22 cellular contexts compared by ENCODE assay signal in genomic region chr16:12160815-12161550, GRCh38.
DNase-seq lines count a peak whose midpoint lies in the region; ATAC-seq, FAIRE-seq and TF ChIP-seq lines count a peak whose summit lies in the region.
"Had no signal": no experiment of that assay in that cellular context is flagged by ENCODE, and none has a peak within 500 bp of the region (broad histone marks: within the 10 kb centered on the region; RNA-seq: fewer than 3 reads in every experiment).

No MANE protein-coding gene starts in this region.

- H3K27ac ChIP-seq in HepG2 (ENCODE audit: extremely low read length, insufficient read depth, low read length) (no peak overlapping the region), right lobe of liver (no peak overlapping the region), OCI-LY3 (ENCODE audit: low read length) (no peak overlapping the region)
- H3K27ac ChIP-seq: esophagus squamous epithelium, HL-60, neutrophil had no signal

- POLR2A ChIA-PET in HepG2 (lab: Yijun Ruan, JAX) = no interaction called here
- POLR2A ChIA-PET in activated CD4-positive, alpha-beta T cell treated with anti-CD3 and anti-CD28 coated beads, Interleukin-2, amount 10 ng/mL, durations not matched to agents 7 days and 5 days (lab: Charles Lee) = no interaction called here

- H3K4me1 Mint-ChIP-seq in stimulated activated memory B cell treated with anti-CD40 and anti-IgM and Interleukin-4, amounts not matched to agents 10 μg/mL and 1 μg/mL and 100 μg/mL, for 72 hours = peaks cover 42% of the 10 kb centered on the region
- peaks cover 2% of the 10 kb centered on the region for H3K4me1 Mint-ChIP-seq in activated CD4-positive, alpha-beta T cell treated with anti-CD3 and anti-CD28 coated beads, Interleukin-2, amount 10 ng/mL, durations not matched to agents 7 days and 5 days

- H3K36me3 ChIP-seq in HepG2 (replicated peaks in 1 of 2; ENCODE audit: control insufficient read depth in 1 of 2, insufficient read depth in 2 of 2, low read length in 2 of 2) = no peaks in the 10 kb centered on the region
- H3K36me3 ChIP-seq in right lobe of liver = no peaks in the 10 kb centered on the region
- peaks cover 4% of the 10 kb centered on the region for H3K36me3 ChIP-seq in OCI-LY3 (replicated peaks; ENCODE audit: low read depth, low read length)
- H3K36me3 ChIP-seq: neutrophil, upper lobe of left lung had no signal

- DNase-seq in HepG2 (ENCODE audit: low spot score) = no peak
- DNase-seq in right lobe of liver = no peak
- DNase-seq in superior temporal gyrus (ENCODE audit: extremely low spot score) = no peak
- no peak for DNase-seq in activated CD4-positive, alpha-beta T cell treated with anti-CD3 and anti-CD28 coated beads, Interleukin-2, amount 10 ng/mL, durations not matched to agents 7 days and 5 days
- DNase-seq in NCI-H1105 (lab: John Stamatoyannopoulos, UW) = no peak
- DNase-seq: CD4-positive, CD25-positive, alpha-beta regulatory T cell; DMS153; effector CD4-positive, alpha-beta T cell; esophagus squamous epithelium; glutamatergic neuron; left ventricle myocardium superior; NCI-H69; OCI-M1; SHP77 treated with DMSO at 0.1 percent for 48 hours; stomach; upper lobe of left lung had no signal

- H3K79me2 ChIP-seq in HepG2 (ENCODE audit: insufficient read depth, low read length) (no peaks in the 10 kb centered on the region), OCI-LY3 (ENCODE audit: low read length) (no peaks in the 10 kb centered on the region)

- no peak for TF ChIP-seq RAD21 in HepG2 (CRISPR knock-in tag; IDR thresholded peaks at IDR 0.05)

- H3K9me3 ChIP-seq in HepG2 (ENCODE audit: low read length) = no peaks in the 10 kb centered on the region
- no peaks in the 10 kb centered on the region for H3K9me3 ChIP-seq in right lobe of liver
- H3K9me3 ChIP-seq in OCI-LY3 (ENCODE audit: insufficient read depth, low read length) = no peaks in the 10 kb centered on the region
- H3K9me3 ChIP-seq: esophagus squamous epithelium, neutrophil, stomach, upper lobe of left lung had no signal

- WGBS in HepG2 (ENCODE audit: low lambda C conversion rate) = 85% methylated on average over 16 of the region's 16 CpGs
- WGBS in right lobe of liver (ENCODE audit: insufficient coverage, low coverage, low lambda C conversion rate, missing lambda C conversion rate) = 74% methylated on average over 11 of the region's 16 CpGs

- no peak for TF ChIP-seq EP300 in HepG2 (IDR thresholded peaks at IDR 0.05; ENCODE audit: low read depth in 2 of 2, low read length in 2 of 2)
- no peak for TF ChIP-seq EP300 in HepG2 (CRISPR knock-in tag; IDR thresholded peaks at IDR 0.05; ENCODE audit: borderline replicate concordance)

- peaks cover 6% of the 10 kb centered on the region for H3K9me3 Mint-ChIP-seq in stimulated activated memory B cell treated with anti-CD40 and anti-IgM and Interleukin-4, amounts not matched to agents 10 μg/mL and 1 μg/mL and 100 μg/mL, for 72 hours
- H3K9me3 Mint-ChIP-seq in activated CD4-positive, alpha-beta T cell treated with anti-CD3 and anti-CD28 coated beads, Interleukin-2, amount 10 ng/mL, durations not matched to agents 7 days and 5 days = no peaks in the 10 kb centered on the region
- H3K9me3 Mint-ChIP-seq: central memory CD8-positive, alpha-beta T cell had no signal

- no peaks in the 10 kb centered on the region; the same call in 1 of the 2 replicates for H3K4me1 ChIP-seq in HepG2 (ENCODE audit: insufficient read depth, low read length)
- peaks cover 0 to 13% (median 8%) of the 10 kb centered on the region in 4 donors for H3K4me1 ChIP-seq in right lobe of liver
- peaks cover 30% of the 10 kb centered on the region for H3K4me1 ChIP-seq in OCI-LY3 (ENCODE audit: low read length)

- H3K4me2 ChIP-seq in HepG2 (ENCODE audit: low read depth, low read length) = no peak overlapping the region
- H3K4me2 ChIP-seq in OCI-LY3 (ENCODE audit: low read length) = peak overlapping the region; percentile 68

- H3K27ac Mint-ChIP-seq in stimulated activated memory B cell treated with anti-CD40 and anti-IgM and Interleukin-4, amounts not matched to agents 10 μg/mL and 1 μg/mL and 100 μg/mL, for 72 hours = no peak overlapping the region
- no peak overlapping the region for H3K27ac Mint-ChIP-seq in activated CD4-positive, alpha-beta T cell treated with anti-CD3 and anti-CD28 coated beads, Interleukin-2, amount 10 ng/mL, durations not matched to agents 7 days and 5 days
- H3K27ac Mint-ChIP-seq: CD4-positive, CD25-positive, alpha-beta regulatory T cell had no signal

- TF ChIP-seq CTCF in HepG2 (CRISPR knock-in tag; IDR thresholded peaks at IDR 0.05) = no peak
- no peak for TF ChIP-seq CTCF in right lobe of liver (IDR thresholded peaks at IDR 0.05)
- TF ChIP-seq CTCF in OCI-LY3 (IDR thresholded peaks at IDR 0.05; ENCODE audit: low read depth, low read length) = no peak

- no peak overlapping the region for H3K4me3 ChIP-seq in HepG2 (replicated peaks in 1 of 3; ENCODE audit: insufficient read depth in 1 of 3, low read depth in 2 of 3, low read length in 3 of 3)
- H3K4me3 ChIP-seq in right lobe of liver = no peak overlapping the region
- peak overlapping the region; percentile 40 for H3K4me3 ChIP-seq in OCI-LY3 (ENCODE audit: low read length)
- H3K4me3 ChIP-seq: esophagus squamous epithelium, stomach, upper lobe of left lung had no signal

- ATAC-seq in HepG2 = no peak
- no peak for ATAC-seq in right lobe of liver
- ATAC-seq in GM21529 (IDR thresholded peaks at IDR 0.05; ENCODE audit: unreplicated experiment) = peak; percentile 72
- peak; percentile 27 for ATAC-seq in stimulated activated memory B cell treated with anti-CD40 and anti-IgM and Interleukin-4, amounts not matched to agents 10 μg/mL and 1 μg/mL and 100 μg/mL, for 72 hours

- no peak for FAIRE-seq in HepG2 (lab: Jason Lieb, UNC)

- H3K4me3 Mint-ChIP-seq in stimulated activated memory B cell treated with anti-CD40 and anti-IgM and Interleukin-4, amounts not matched to agents 10 μg/mL and 1 μg/mL and 100 μg/mL, for 72 hours = no peak overlapping the region
- H3K4me3 Mint-ChIP-seq in activated CD4-positive, alpha-beta T cell treated with anti-CD3 and anti-CD28 coated beads, Interleukin-2, amount 10 ng/mL, durations not matched to agents 7 days and 5 days = no peak overlapping the region
- H3K4me3 Mint-ChIP-seq: CD4-positive, CD25-positive, alpha-beta regulatory T cell; central memory CD8-positive, alpha-beta T cell had no signal

- TF ChIP-seq POLR2A in HepG2 (IDR thresholded peaks at IDR 0.05; ENCODE audit: insufficient read depth in 1 of 2, low read depth in 2 of 2, low read length in 2 of 2) (no peak), right lobe of liver (IDR thresholded peaks at IDR 0.05) (no peak)

- BruUV-seq in HepG2 (replicated peaks; lab: Mats Ljungman, UMichigan) = no TSS peak

- H3K36me3 Mint-ChIP-seq in stimulated activated memory B cell treated with anti-CD40 and anti-IgM and Interleukin-4, amounts not matched to agents 10 μg/mL and 1 μg/mL and 100 μg/mL, for 72 hours = peaks cover 75% of the 10 kb centered on the region
- no peaks in the 10 kb centered on the region for H3K36me3 Mint-ChIP-seq in activated CD4-positive, alpha-beta T cell treated with anti-CD3 and anti-CD28 coated beads, Interleukin-2, amount 10 ng/mL, durations not matched to agents 7 days and 5 days (ENCODE audit: low read depth)

- CTCF ChIA-PET in HepG2 (lab: Yijun Ruan, JAX; ENCODE audit: low intra/inter-chr PET ratio, low total read pairs) = no interaction called here
- CTCF ChIA-PET in activated CD4-positive, alpha-beta T cell treated with anti-CD3 and anti-CD28 coated beads, Interleukin-2, amount 10 ng/mL, durations not matched to agents 7 days and 5 days (lab: Charles Lee) = no interaction called here

- no peaks in the 10 kb centered on the region for H3K27me3 ChIP-seq in HepG2 (ENCODE audit: control insufficient read depth in 1 of 2, insufficient read depth in 2 of 2, low read length in 2 of 2)
- no peaks in the 10 kb centered on the region for H3K27me3 ChIP-seq in right lobe of liver
- no peaks in the 10 kb centered on the region for H3K27me3 ChIP-seq in OCI-LY3 (ENCODE audit: low read depth, low read length)
- H3K27me3 ChIP-seq: esophagus squamous epithelium, neutrophil, stomach, upper lobe of left lung had no signal

- no peaks in the 10 kb centered on the region for H3K27me3 Mint-ChIP-seq in stimulated activated memory B cell treated with anti-CD40 and anti-IgM and Interleukin-4, amounts not matched to agents 10 μg/mL and 1 μg/mL and 100 μg/mL, for 72 hours
- no peaks in the 10 kb centered on the region for H3K27me3 Mint-ChIP-seq in activated CD4-positive, alpha-beta T cell treated with anti-CD3 and anti-CD28 coated beads, Interleukin-2, amount 10 ng/mL, durations not matched to agents 7 days and 5 days
- H3K27me3 Mint-ChIP-seq: CD4-positive, CD25-positive, alpha-beta regulatory T cell; central memory CD8-positive, alpha-beta T cell had no signal

- H3K9ac ChIP-seq in HepG2 (ENCODE audit: insufficient read depth, low read depth, low read length) = no peak overlapping the region
- H3K9ac ChIP-seq in OCI-LY3 (ENCODE audit: low read length) = no peak overlapping the region

- H4K20me1 ChIP-seq in HepG2 (ENCODE audit: insufficient read depth, low read length) (no peaks in the 10 kb centered on the region), OCI-LY3 (ENCODE audit: insufficient read depth, low read length) (peaks cover 13% of the 10 kb centered on the region)

- H2AFZ ChIP-seq in HepG2 (ENCODE audit: low read length) = no peak overlapping the region
- H2AFZ ChIP-seq in OCI-LY3 (ENCODE audit: low read depth, low read length) = no peak overlapping the region

- intact Hi-C loops in HepG2 (cut with micrococcal nuclease; ENCODE audit: unreplicated experiment) = no loop called here
- intact Hi-C loops in right lobe of liver (cut with DNase I) = no loop called here

- in situ Hi-C loops in HepG2 (cut with HindIII; ENCODE audit: extremely low pct_ligation_motif_present, low pct_unique_long_range_greater_than_20kb) = no loop called here

TF ChIP-seq in HepG2, 621 proteins besides CTCF, POLR2A, EP300 and RAD21:
- TF ChIP-seq SMARCE1 (IDR thresholded peaks at IDR 0.05; ENCODE audit: borderline replicate concordance) = 0 out of 2 replicates have a peak, but pooled peaks have one; percentile 1
- TF ChIP-seq, protein P1, sequence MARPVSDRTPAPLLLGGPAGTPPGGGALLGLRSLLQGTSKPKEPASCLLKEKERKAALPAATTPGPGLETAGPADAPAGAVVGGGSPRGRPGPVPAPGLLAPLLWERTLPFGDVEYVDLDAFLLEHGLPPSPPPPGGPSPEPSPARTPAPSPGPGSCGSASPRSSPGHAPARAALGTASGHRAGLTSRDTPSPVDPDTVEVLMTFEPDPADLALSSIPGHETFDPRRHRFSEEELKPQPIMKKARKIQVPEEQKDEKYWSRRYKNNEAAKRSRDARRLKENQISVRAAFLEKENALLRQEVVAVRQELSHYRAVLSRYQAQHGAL (CRISPR knock-in tag; IDR thresholded peaks at IDR 0.05; ENCODE audit: not compliant biosample characterization) = no peak

Comparison
In these comparisons a context has a peak if more than half of its experiments do, and no peak if none do; other contexts are left out.
1. ATAC-seq: peak in GM21529 (single experiment) and stimulated activated memory B cell treated with anti-CD40 and anti-IgM and Interleukin-4, amounts not matched to agents 10 μg/mL and 1 μg/mL and 100 μg/mL, for 72 hours (single experiment); none in HepG2 (single experiment) and right lobe of liver (0 of 4).